Comparison of ENCODE assay signal across 8 cellular contexts in genomic region chr5:60844429-60844890, GRCh38. TPM values are rescaled to one million over a fixed set of nuclear protein-coding genes. Genes with fewer than 3 reads are reported as not detected.
A peak's percentile ranks its signal among the peaks of the same experiment; 100 is the strongest.
DNase-seq lines count a peak whose midpoint lies in the region; ATAC-seq and TF ChIP-seq lines count a peak whose summit lies in the region.

No MANE protein-coding gene starts in this region.

- H4K20me1 ChIP-seq in OCI-LY3 (ENCODE audit: insufficient read depth, low read length), result no peaks in the 10 kb centered on the region

- no peaks in the 10 kb centered on the region for H3K9me3 ChIP-seq in OCI-LY3 (ENCODE audit: insufficient read depth, low read length)
- no peaks in the 10 kb centered on the region for H3K9me3 ChIP-seq in endodermal cell (ENCODE audit: control insufficient read depth, low read length)

- peak overlapping the region; percentile 90 for H3K4me2 ChIP-seq in OCI-LY3 (ENCODE audit: low read length)

- TF ChIP-seq CTCF in GM12864 (IDR thresholded peaks at IDR 0.05; ENCODE audit: low read depth, low read length, missing control alignments) (no peak), OCI-LY3 (IDR thresholded peaks at IDR 0.05; ENCODE audit: low read depth, low read length) (no peak), endodermal cell (conservative IDR thresholded peaks at IDR 0.05) (no peak), osteocyte (IDR thresholded peaks at IDR 0.05) (no peak)

- H3K9ac ChIP-seq in OCI-LY3 (ENCODE audit: low read length) (peak overlapping the region; percentile 76), endodermal cell (ENCODE audit: extremely low read depth, low read length, poor library complexity, severe bottlenecking) (peak overlapping the region; percentile 29)

- peaks cover 4% of the 10 kb centered on the region; the same call in 1 of the 2 replicates for H3K27me3 ChIP-seq in OCI-LY3 (ENCODE audit: low read depth, low read length)
- peaks cover 90% of the 10 kb centered on the region for H3K27me3 ChIP-seq in endodermal cell (ENCODE audit: control insufficient read depth, insufficient read depth, low read length, poor library complexity, severe bottlenecking)

- H3K4me1 ChIP-seq in OCI-LY3 (ENCODE audit: low read length) (0 out of 2 replicates have a peak, but pooled peaks cover 4% of the 10 kb centered on the region), endodermal cell (ENCODE audit: control insufficient read depth, insufficient read depth, low read length) (no peaks in the 10 kb centered on the region)

- H3K36me3 Mint-ChIP-seq in endodermal cell (ENCODE audit: low read depth), result no peaks in the 10 kb centered on the region
- no peaks in the 10 kb centered on the region for H3K36me3 Mint-ChIP-seq in osteocyte (ENCODE audit: unreplicated experiment)

- H3K9me3 Mint-ChIP-seq in endodermal cell (no peaks in the 10 kb centered on the region), osteocyte (ENCODE audit: unreplicated experiment) (no peaks in the 10 kb centered on the region)

- H3K27ac Mint-ChIP-seq in endodermal cell (peak overlapping the region; percentile 55), osteocyte (ENCODE audit: unreplicated experiment) (no peak overlapping the region)

- no peak overlapping the region for H3K27ac ChIP-seq in OCI-LY3 (ENCODE audit: low read length)
- H3K27ac ChIP-seq in endodermal cell (ENCODE audit: low read depth, low read length), result no peak overlapping the region

- peaks cover 9% of the 10 kb centered on the region for H3K4me1 Mint-ChIP-seq in endodermal cell
- peaks cover 14% of the 10 kb centered on the region for H3K4me1 Mint-ChIP-seq in osteocyte (ENCODE audit: unreplicated experiment)

- H3K27me3 Mint-ChIP-seq in endodermal cell (ENCODE audit: insufficient read depth) (peaks cover 57% of the 10 kb centered on the region), osteocyte (ENCODE audit: unreplicated experiment) (peaks cover 75% of the 10 kb centered on the region)

- DNase-seq in GM12864 (ENCODE audit: low read depth), result no peak
- no peak for DNase-seq in endodermal cell
- no peak for DNase-seq in osteocyte (ENCODE audit: extremely low spot score, unreplicated experiment)
- no peak for DNase-seq in DMS53 (lab: John Stamatoyannopoulos, UW)

- H3K4me3 Mint-ChIP-seq in endodermal cell, result peak overlapping the region; percentile 79
- peak overlapping the region; percentile 66 for H3K4me3 Mint-ChIP-seq in osteocyte (ENCODE audit: unreplicated experiment)

- H3K4me3 ChIP-seq in GM12864 (ENCODE audit: low read depth, low read length) (peak overlapping the region; percentile 81), OCI-LY3 (ENCODE audit: low read length) (peak overlapping the region; percentile 96), endodermal cell (ENCODE audit: low read length) (peak overlapping the region; percentile 76)

- H2AFZ ChIP-seq in OCI-LY3 (ENCODE audit: low read depth, low read length), result peak overlapping the region; percentile 92

- no peaks in the 10 kb centered on the region for H3K36me3 ChIP-seq in OCI-LY3 (replicated peaks; ENCODE audit: low read depth, low read length)
- no peaks in the 10 kb centered on the region for H3K36me3 ChIP-seq in endodermal cell (ENCODE audit: control insufficient read depth, insufficient read depth, low read length)

- ATAC-seq in GM21390 (IDR thresholded peaks at IDR 0.05; ENCODE audit: unreplicated experiment) (no peak), HG02798 (IDR thresholded peaks at IDR 0.05; ENCODE audit: poor library complexity, unreplicated experiment) (no peak), HG03280 (IDR thresholded peaks at IDR 0.05; ENCODE audit: unreplicated experiment) (no peak)

- 0 to 2% methylated on average over 3 to 20 of the region's 20 CpGs for WGBS in endodermal cell (ENCODE audit: insufficient coverage in 1 of 2, insufficient read length in 1 of 2), 2 experiments

- peaks cover 5% of the 10 kb centered on the region; the same call in 1 of the 2 replicates for H3K79me2 ChIP-seq in OCI-LY3 (ENCODE audit: low read length)

RNA-seq across cellular contexts. Expression of gene ELOVL7, which starts 0.4 kb away (rescaled TPM):
- 1 to 10 TPM; 3.5 to 6.5 TPM for total RNA-seq in endodermal cell
- polyA plus RNA-seq in endodermal cell (2013, experiment 1 of 2), result 0.75 TPM
- 0.99 TPM for polyA plus RNA-seq in endodermal cell (2013, experiment 2 of 2)
- total RNA-seq in osteocyte, result 0.46 and 0.47 TPM in 2 replicates
